Comparison of ENCODE assay signal across 8 cellular contexts in genomic region chr1:205344010-205344808, GRCh38. TPM values are rescaled to one million over a fixed set of nuclear protein-coding genes. Genes with fewer than 3 reads are reported as not detected.
DNase-seq lines count a peak whose midpoint lies in the region; ATAC-seq and TF ChIP-seq lines count a peak whose summit lies in the region.

No MANE protein-coding gene starts in this region.

- H3K4me1 Mint-ChIP-seq in activated T-helper 2 cell treated with anti-CD3 and anti-CD28 coated beads, Interferon-gamma antibody, Interleukin-2, Interleukin-4, amounts not matched to agents 10 μg/mL and 5 μg/mL and 100 μg/mL, durations not matched to agents 14 hours and 24 hours and 36 hours (ENCODE audit: low read depth), result peaks cover 6% of the 10 kb centered on the region
- peaks cover 38% of the 10 kb centered on the region for H3K4me1 Mint-ChIP-seq in glutamatergic neuron (ENCODE audit: low read depth, unreplicated experiment)

- ATAC-seq in GM18519 (IDR thresholded peaks at IDR 0.05; ENCODE audit: low FRiP score, unreplicated experiment) (no peak), GM18502 (IDR thresholded peaks at IDR 0.05; ENCODE audit: poor library complexity, unreplicated experiment) (no peak)

- no peak overlapping the region for H3K27ac Mint-ChIP-seq in activated T-helper 2 cell treated with anti-CD3 and anti-CD28 coated beads, Interferon-gamma antibody, Interleukin-2, Interleukin-4, amounts not matched to agents 10 μg/mL and 5 μg/mL and 100 μg/mL, durations not matched to agents 14 hours and 24 hours and 36 hours
- peak overlapping the region; percentile 73 for H3K27ac Mint-ChIP-seq in glutamatergic neuron (ENCODE audit: unreplicated experiment)

- H3K9me3 Mint-ChIP-seq in activated T-helper 2 cell treated with anti-CD3 and anti-CD28 coated beads, Interferon-gamma antibody, Interleukin-2, Interleukin-4, amounts not matched to agents 10 μg/mL and 5 μg/mL and 100 μg/mL, durations not matched to agents 14 hours and 24 hours and 36 hours, result no peaks in the 10 kb centered on the region
- peaks cover 9% of the 10 kb centered on the region for H3K9me3 Mint-ChIP-seq in glutamatergic neuron (ENCODE audit: unreplicated experiment)

- H3K36me3 Mint-ChIP-seq in activated T-helper 2 cell treated with anti-CD3 and anti-CD28 coated beads, Interferon-gamma antibody, Interleukin-2, Interleukin-4, amounts not matched to agents 10 μg/mL and 5 μg/mL and 100 μg/mL, durations not matched to agents 14 hours and 24 hours and 36 hours (ENCODE audit: low read depth), result no peaks in the 10 kb centered on the region
- H3K36me3 Mint-ChIP-seq in glutamatergic neuron (ENCODE audit: unreplicated experiment), result no peaks in the 10 kb centered on the region

- TF ChIP-seq CTCF in C4-2B (conservative IDR thresholded peaks at IDR 0.05) (no peak; the same call in 1 of the 2 replicates), glutamatergic neuron (IDR thresholded peaks at IDR 0.05; ENCODE audit: partially characterized antibody, unreplicated experiment) (no peak)

- intact Hi-C loops in activated T-helper 2 cell treated with anti-CD3 and anti-CD28 coated beads, Interferon-gamma antibody, Interleukin-2, Interleukin-4, amounts not matched to agents 10 μg/mL and 5 μg/mL and 100 μg/mL, durations not matched to agents 14 hours and 24 hours and 36 hours (cut with micrococcal nuclease), result no loop called here
- intact Hi-C loops in posterior cingulate gyrus (cut with DNase I), result no loop called here

- peak overlapping the region; percentile 33 for H3K4me3 Mint-ChIP-seq in activated T-helper 2 cell treated with anti-CD3 and anti-CD28 coated beads, Interferon-gamma antibody, Interleukin-2, Interleukin-4, amounts not matched to agents 10 μg/mL and 5 μg/mL and 100 μg/mL, durations not matched to agents 14 hours and 24 hours and 36 hours (ENCODE audit: low read depth)
- peak overlapping the region; percentile 85 for H3K4me3 Mint-ChIP-seq in glutamatergic neuron (ENCODE audit: unreplicated experiment)

- peaks cover 61% of the 10 kb centered on the region for H3K27me3 Mint-ChIP-seq in activated T-helper 2 cell treated with anti-CD3 and anti-CD28 coated beads, Interferon-gamma antibody, Interleukin-2, Interleukin-4, amounts not matched to agents 10 μg/mL and 5 μg/mL and 100 μg/mL, durations not matched to agents 14 hours and 24 hours and 36 hours (ENCODE audit: low read depth)
- H3K27me3 Mint-ChIP-seq in glutamatergic neuron (ENCODE audit: unreplicated experiment), result peaks cover 12% of the 10 kb centered on the region

- peak overlapping the region; percentile 4; the same call in 1 of the 2 replicates for H3K27ac ChIP-seq in C4-2B

- DNase-seq in NCI-H2227 (lab: John Stamatoyannopoulos, UW; ENCODE audit: unreplicated experiment), result peak; percentile 69
- no peak for DNase-seq in activated T-helper 2 cell treated with anti-CD3 and anti-CD28 coated beads, Interferon-gamma antibody, Interleukin-2, Interleukin-4, amounts not matched to agents 10 μg/mL and 5 μg/mL and 100 μg/mL, durations not matched to agents 14 hours and 24 hours and 36 hours (ENCODE audit: low spot score)
- DNase-seq in glutamatergic neuron, result peak; percentile 76
- peak in 8 of 10 donors; percentile 49 to 93 (median 60) for DNase-seq in posterior cingulate gyrus
- no peak for DNase-seq in medulla oblongata (ENCODE audit: extremely low spot score)

RNA-seq across cellular contexts. Expression of gene KLHDC8A, which starts 12.5 kb away (rescaled TPM):
- not detected in 2 replicates for total RNA-seq in activated T-helper 2 cell treated with anti-CD3 and anti-CD28 coated beads, Interferon-gamma antibody, Interleukin-2, Interleukin-4, amounts not matched to agents 10 μg/mL and 5 μg/mL and 100 μg/mL, durations not matched to agents 14 hours and 24 hours and 36 hours
- 125 TPM for total RNA-seq in glutamatergic neuron (ENCODE audit: unreplicated experiment)

RNA-seq across cellular contexts. Expression of gene NUAK2, which starts 22.7 kb away (rescaled TPM):
- total RNA-seq in activated T-helper 2 cell treated with anti-CD3 and anti-CD28 coated beads, Interferon-gamma antibody, Interleukin-2, Interleukin-4, amounts not matched to agents 10 μg/mL and 5 μg/mL and 100 μg/mL, durations not matched to agents 14 hours and 24 hours and 36 hours, result 0.41 and 0.44 TPM in 2 replicates
- 8.0 TPM for total RNA-seq in glutamatergic neuron (ENCODE audit: unreplicated experiment)

Comparison
In these comparisons a context has a peak if more than half of its experiments do, and no peak if none do; other contexts are left out.
1. DNase-seq: peak in NCI-H2227 (single experiment), glutamatergic neuron (single experiment) and posterior cingulate gyrus (8 of 10); none in activated T-helper 2 cell treated with anti-CD3 and anti-CD28 coated beads, Interferon-gamma antibody, Interleukin-2, Interleukin-4, amounts not matched to agents 10 μg/mL and 5 μg/mL and 100 μg/mL, durations not matched to agents 14 hours and 24 hours and 36 hours (single experiment) and medulla oblongata (single experiment).
2. RNA of gene KLHDC8A, which starts 12.5 kb away (total RNA-seq): 125 TPM in glutamatergic neuron (single experiment); not detected in activated T-helper 2 cell treated with anti-CD3 and anti-CD28 coated beads, Interferon-gamma antibody, Interleukin-2, Interleukin-4, amounts not matched to agents 10 μg/mL and 5 μg/mL and 100 μg/mL, durations not matched to agents 14 hours and 24 hours and 36 hours; every median in the first group is over 100 times any median in the second.